Comparison of ENCODE assay signal across 1 cellular context in genomic region chr16:68473358-68474064, GRCh38.
TF ChIP-seq lines count a peak whose summit lies in the region.

No MANE protein-coding gene starts in this region.

TF ChIP-seq in liver, 16 proteins besides CTCF, POLR2A, EP300 and RAD21 (continued from another document):
- TF ChIP-seq NR2F2 (IDR thresholded peaks at IDR 0.05) (peak; percentile 95), FOXA2 (IDR thresholded peaks at IDR 0.05) (peak; percentile 30), MAX (IDR thresholded peaks at IDR 0.05) (peak; percentile 96), ATF3 (IDR thresholded peaks at IDR 0.05) (no peak), FOXA1 (IDR thresholded peaks at IDR 0.05) (no peak), EGR1 (IDR thresholded peaks at IDR 0.05; ENCODE audit: low read depth in 2 of 2) (peak in 1 of 2 donors; percentile 21), YY1 (IDR thresholded peaks at IDR 0.05) (peak; percentile 82)
- TF ChIP-seq, protein P1, sequence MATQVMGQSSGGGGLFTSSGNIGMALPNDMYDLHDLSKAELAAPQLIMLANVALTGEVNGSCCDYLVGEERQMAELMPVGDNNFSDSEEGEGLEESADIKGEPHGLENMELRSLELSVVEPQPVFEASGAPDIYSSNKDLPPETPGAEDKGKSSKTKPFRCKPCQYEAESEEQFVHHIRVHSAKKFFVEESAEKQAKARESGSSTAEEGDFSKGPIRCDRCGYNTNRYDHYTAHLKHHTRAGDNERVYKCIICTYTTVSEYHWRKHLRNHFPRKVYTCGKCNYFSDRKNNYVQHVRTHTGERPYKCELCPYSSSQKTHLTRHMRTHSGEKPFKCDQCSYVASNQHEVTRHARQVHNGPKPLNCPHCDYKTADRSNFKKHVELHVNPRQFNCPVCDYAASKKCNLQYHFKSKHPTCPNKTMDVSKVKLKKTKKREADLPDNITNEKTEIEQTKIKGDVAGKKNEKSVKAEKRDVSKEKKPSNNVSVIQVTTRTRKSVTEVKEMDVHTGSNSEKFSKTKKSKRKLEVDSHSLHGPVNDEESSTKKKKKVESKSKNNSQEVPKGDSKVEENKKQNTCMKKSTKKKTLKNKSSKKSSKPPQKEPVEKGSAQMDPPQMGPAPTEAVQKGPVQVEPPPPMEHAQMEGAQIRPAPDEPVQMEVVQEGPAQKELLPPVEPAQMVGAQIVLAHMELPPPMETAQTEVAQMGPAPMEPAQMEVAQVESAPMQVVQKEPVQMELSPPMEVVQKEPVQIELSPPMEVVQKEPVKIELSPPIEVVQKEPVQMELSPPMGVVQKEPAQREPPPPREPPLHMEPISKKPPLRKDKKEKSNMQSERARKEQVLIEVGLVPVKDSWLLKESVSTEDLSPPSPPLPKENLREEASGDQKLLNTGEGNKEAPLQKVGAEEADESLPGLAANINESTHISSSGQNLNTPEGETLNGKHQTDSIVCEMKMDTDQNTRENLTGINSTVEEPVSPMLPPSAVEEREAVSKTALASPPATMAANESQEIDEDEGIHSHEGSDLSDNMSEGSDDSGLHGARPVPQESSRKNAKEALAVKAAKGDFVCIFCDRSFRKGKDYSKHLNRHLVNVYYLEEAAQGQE (IDR thresholded peaks at IDR 0.05): peak; percentile 78
